10 cellular contexts compared by ENCODE assay signal in the genomic region with DNA sequence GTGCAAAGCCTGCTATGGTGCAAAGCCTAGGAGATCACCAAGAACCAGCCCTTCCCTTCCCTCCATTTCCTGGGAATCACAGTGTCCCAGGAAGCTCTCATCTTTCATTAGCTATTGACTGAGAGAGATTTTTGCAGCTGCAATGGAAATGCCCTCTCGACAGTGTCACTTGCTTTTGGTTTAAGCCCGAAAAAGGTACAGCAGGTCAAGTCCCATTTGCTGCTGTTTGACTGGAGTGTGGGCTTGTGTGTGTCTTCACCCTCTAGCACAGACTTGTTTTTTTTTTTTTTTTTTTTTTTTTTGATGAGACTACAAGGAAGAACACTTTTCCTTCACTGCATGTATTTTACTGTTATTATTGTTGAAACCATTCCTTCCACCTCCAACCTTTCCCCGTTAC. TPM values are rescaled to one million over a fixed set of nuclear protein-coding genes. Genes with fewer than 3 reads are reported as not detected.
"Had no signal": no experiment of that assay in that cellular context is flagged by ENCODE, and none has a peak within 500 bp of the region (broad histone marks: within the 10 kb centered on the region; RNA-seq: fewer than 3 reads in every experiment).

No MANE protein-coding gene starts in this region.

- H3K27me3 Mint-ChIP-seq: IgD-negative memory B cell had no signal

- H3K4me2 ChIP-seq: KMS-11 had no signal

- H3K4me3 ChIP-seq: K562 had no signal

- H3K27ac ChIP-seq: HL-60, KMS-11 had no signal

- H3K9ac ChIP-seq: KMS-11 had no signal

- H3K36me3 Mint-ChIP-seq: IgD-negative memory B cell had no signal

- DNase-seq: IMR-90, KBM-7, KG1 had no signal

- H3K27ac Mint-ChIP-seq: IgD-negative memory B cell had no signal

- ATAC-seq: HepG2, K562 had no signal

- H3K4me3 Mint-ChIP-seq: IgD-negative memory B cell had no signal

RNA-seq across cellular contexts. Expression of gene NRG3, which starts 36.3 kb away (rescaled TPM):
- total RNA-seq: HepG2, HT-29, HT1080, IMR-90, K562 had no signal
- polyA plus RNA-seq: HepG2, IgD-negative memory B cell, IMR-90, K562 had no signal
